In the genomic region with DNA sequence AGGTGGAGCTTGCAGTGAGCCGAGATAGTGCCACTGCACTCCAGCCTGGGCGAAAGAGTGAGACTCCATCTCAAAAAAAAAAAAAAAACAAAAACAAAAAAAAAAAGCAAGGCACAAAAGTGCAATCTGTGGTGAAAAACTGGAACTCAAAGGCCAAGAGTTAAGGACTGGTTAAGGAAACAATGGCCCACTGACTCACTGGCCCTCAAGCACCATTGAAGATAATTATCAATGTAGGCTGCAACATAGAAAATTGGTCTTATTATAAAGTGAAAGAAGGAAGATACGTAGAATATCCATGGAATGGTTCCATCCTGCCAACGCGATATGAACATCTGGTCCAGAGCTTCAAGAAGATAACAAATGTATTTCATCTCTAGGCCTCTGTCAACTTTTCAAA, we compare ENCODE assay signal across 35 cellular contexts.
"Had no signal": no experiment of that assay in that cellular context is flagged by ENCODE, and none has a peak within 500 bp of the region (broad histone marks: within the 10 kb centered on the region; RNA-seq: fewer than 3 reads in every experiment).

No MANE protein-coding gene starts in this region.

- H3K4me1 Mint-ChIP-seq: activated B cell treated with CpG ODN at 0.5 μM for 24 hours; activated naive CD8-positive, alpha-beta T cell treated with anti-CD3 and anti-CD28 coated beads, Interleukin-2, amount 50 U/mL, for 24 hours had no signal

- H3K9me3 ChIP-seq: SJSA1 had no signal

- H3K27ac ChIP-seq: SJSA1, VCaP had no signal

- DNase-seq: activated B cell treated with CpG ODN at 0.5 μM for 24 hours; activated CD4-positive, alpha-beta memory T cell treated with anti-CD3 and anti-CD28 coated beads for 36 hours; activated CD4-positive, alpha-beta T cell treated with anti-CD3 and anti-CD28 coated beads for 4 hours; activated CD4-positive, alpha-beta T cell treated with anti-CD3 and anti-CD28 coated beads, Interleukin-2, amount 50 U/mL, for 1 hour; activated CD4-positive, CD25-positive, alpha-beta regulatory T cell treated with anti-CD3 and anti-CD28 coated beads, Interleukin-2, amount 50 U/mL, for 72 hours; activated CD8-positive, alpha-beta memory T cell treated with anti-CD3 and anti-CD28 coated beads, Interleukin-2, amount 50 U/mL, for 4 hours; activated gamma-delta T cell treated with Interleukin-2 at 50 U/mL for 16 hours; activated naive CD4-positive, alpha-beta T cell treated with anti-CD3 and anti-CD28 coated beads, Interleukin-2, amount 10 ng/mL, durations not matched to agents 7 days and 5 days; activated naive CD8-positive, alpha-beta T cell treated with anti-CD3 and anti-CD28 coated beads, Interleukin-2, amount 50 U/mL, for 24 hours; activated T-cell treated with anti-CD3 and anti-CD28 coated beads for 4 hours; activated T-cell treated with anti-CD3 and anti-CD28 coated beads, Interleukin-2, amount 50 U/mL, for 4 hours; anterior cingulate cortex; caudate nucleus; cerebellar nuclear complex; Kasumi-1; KG1; MM.1S; MV-4-11; NCI-H1092; NCI-H1436 treated with DMSO at 0.1 percent for 48 hours; NCI-H1694 treated with DMSO at 0.1 percent for 48 hours; NCI-H2171 treated with DMSO at 0.1 percent for 48 hours; NCI-H345; NCI-H524 treated with DMSO at 0.1 percent for 48 hours; RPMI8226; SHP77 treated with DMSO at 0.1 percent for 48 hours; T-cell; T-helper 17 cell; T-helper 9 cell had no signal

- H3K36me3 Mint-ChIP-seq: activated CD4-positive, alpha-beta memory T cell treated with anti-CD3 and anti-CD28 coated beads for 36 hours; activated naive CD4-positive, alpha-beta T cell treated with anti-CD3 and anti-CD28 coated beads, Interleukin-2, amount 10 ng/mL, durations not matched to agents 7 days and 5 days; activated naive CD8-positive, alpha-beta T cell; brain; T-cell had no signal

- H3K27me3 ChIP-seq: SJSA1 had no signal

- H3K4me3 Mint-ChIP-seq: activated B cell treated with CpG ODN at 0.5 μM for 24 hours; activated CD4-positive, alpha-beta memory T cell treated with anti-CD3 and anti-CD28 coated beads for 36 hours; activated naive CD4-positive, alpha-beta T cell treated with anti-CD3 and anti-CD28 coated beads, Interleukin-2, amount 10 ng/mL, durations not matched to agents 7 days and 5 days; activated naive CD8-positive, alpha-beta T cell; activated naive CD8-positive, alpha-beta T cell treated with anti-CD3 and anti-CD28 coated beads, Interleukin-2, amount 50 U/mL, for 24 hours; activated T-cell treated with anti-CD3 and anti-CD28 coated beads, Interleukin-2, amount 50 U/mL, for 4 hours; activated T-helper 1 cell treated with anti-CD3 and anti-CD28 coated beads, Interleukin-12 subunit alpha, Interleukin-12 subunit beta, Interleukin-2, Interleukin-4 antibody, amounts not matched to agents 30 ng/mL and 10 ng/mL and 1 ng/mL, durations not matched to agents 14 hours and 24 hours and 36 hours; brain; T-cell; T-helper 17 cell had no signal

- H3K36me3 ChIP-seq: SJSA1 had no signal

- ATAC-seq: activated naive CD8-positive, alpha-beta T cell treated with anti-CD3 and anti-CD28 coated beads, Interleukin-2, amount 50 U/mL, for 24 hours; activated T-cell treated with anti-CD3 and anti-CD28 coated beads, Interleukin-2, amount 50 U/mL, for 4 hours; SK-N-SH treated with all-trans-retinoic acid at 6 μM for 48 hours; T-cell; T-helper 17 cell had no signal

- H3K4me3 ChIP-seq: SJSA1 had no signal

- H3K27ac Mint-ChIP-seq: activated B cell treated with CpG ODN at 0.5 μM for 24 hours; activated CD4-positive, alpha-beta memory T cell treated with anti-CD3 and anti-CD28 coated beads for 36 hours; activated naive CD4-positive, alpha-beta T cell treated with anti-CD3 and anti-CD28 coated beads, Interleukin-2, amount 10 ng/mL, durations not matched to agents 7 days and 5 days; activated naive CD8-positive, alpha-beta T cell; activated naive CD8-positive, alpha-beta T cell treated with anti-CD3 and anti-CD28 coated beads, Interleukin-2, amount 50 U/mL, for 24 hours; activated T-helper 1 cell treated with anti-CD3 and anti-CD28 coated beads, Interleukin-12 subunit alpha, Interleukin-12 subunit beta, Interleukin-2, Interleukin-4 antibody, amounts not matched to agents 30 ng/mL and 10 ng/mL and 1 ng/mL, durations not matched to agents 14 hours and 24 hours and 36 hours; brain; T-cell; T-helper 17 cell had no signal

- H3K9me3 Mint-ChIP-seq: activated B cell treated with CpG ODN at 0.5 μM for 24 hours; activated CD4-positive, alpha-beta memory T cell treated with anti-CD3 and anti-CD28 coated beads for 36 hours; activated naive CD4-positive, alpha-beta T cell treated with anti-CD3 and anti-CD28 coated beads, Interleukin-2, amount 10 ng/mL, durations not matched to agents 7 days and 5 days; activated naive CD8-positive, alpha-beta T cell treated with anti-CD3 and anti-CD28 coated beads, Interleukin-2, amount 50 U/mL, for 24 hours; activated T-cell treated with anti-CD3 and anti-CD28 coated beads, Interleukin-2, amount 50 U/mL, for 4 hours; activated T-helper 1 cell treated with anti-CD3 and anti-CD28 coated beads, Interleukin-12 subunit alpha, Interleukin-12 subunit beta, Interleukin-2, Interleukin-4 antibody, amounts not matched to agents 30 ng/mL and 10 ng/mL and 1 ng/mL, durations not matched to agents 14 hours and 24 hours and 36 hours; T-cell had no signal

- H3K4me1 ChIP-seq: SJSA1 had no signal

- H3K27me3 Mint-ChIP-seq: activated CD4-positive, alpha-beta memory T cell treated with anti-CD3 and anti-CD28 coated beads for 36 hours; activated naive CD8-positive, alpha-beta T cell; activated naive CD8-positive, alpha-beta T cell treated with anti-CD3 and anti-CD28 coated beads, Interleukin-2, amount 50 U/mL, for 24 hours; T-cell; T-helper 17 cell had no signal
